ENCODE assay signal across 1 cellular context in genomic region chr9:131590907-131591844, GRCh38.
TF ChIP-seq lines count a peak whose summit lies in the region.

No MANE protein-coding gene starts in this region.

TF ChIP-seq in H1, 55 proteins besides CTCF, POLR2A, EP300 and RAD21 (continued from another document):
- TF ChIP-seq SP1 (IDR thresholded peaks at IDR 0.05; ENCODE audit: low read depth, low read length): no peak
